In genomic region chr1:240091201-240091600, GRCh38 we compare ENCODE assay signal across 8 cellular contexts. TPM values are rescaled to one million over a fixed set of nuclear protein-coding genes. Genes with fewer than 3 reads are reported as not detected.
A peak's percentile ranks its signal among the peaks of the same experiment; 100 is the strongest.
DNase-seq lines count a peak whose midpoint lies in the region; ATAC-seq, FAIRE-seq and TF ChIP-seq lines count a peak whose summit lies in the region.

No MANE protein-coding gene starts in this region.

- TF ChIP-seq CTCF in DOHH2 (IDR thresholded peaks at IDR 0.05; ENCODE audit: low read depth, low read length, poor library complexity, severe bottlenecking) = no peak
- TF ChIP-seq CTCF in KMS-11 (conservative IDR thresholded peaks at IDR 0.05; ENCODE audit: low read depth, low read length) = no peak
- no peak for TF ChIP-seq CTCF in esophagus squamous epithelium (IDR thresholded peaks at IDR 0.05)
- no peak for TF ChIP-seq CTCF in parathyroid adenoma (IDR thresholded peaks at IDR 0.05)

- H3K36me3 ChIP-seq in DOHH2 (ENCODE audit: control insufficient read depth, low read length) (no peaks in the 10 kb centered on the region), KMS-11 (ENCODE audit: insufficient read depth) (no peaks in the 10 kb centered on the region), esophagus squamous epithelium (no peaks in the 10 kb centered on the region), parathyroid adenoma (ENCODE audit: control insufficient read depth, insufficient read depth, low read length) (no peaks in the 10 kb centered on the region)

- H2AFZ ChIP-seq in KMS-11 (ENCODE audit: low read depth) (peak overlapping the region; percentile 88), parathyroid adenoma (peak overlapping the region; percentile 75)

- H3K4me1 ChIP-seq in DOHH2 (ENCODE audit: control insufficient read depth, low read length) (peaks cover 60% of the 10 kb centered on the region), KMS-11 (ENCODE audit: low read depth, poor library complexity, severe bottlenecking) (peaks cover 8% of the 10 kb centered on the region), esophagus squamous epithelium (peaks cover 0 to 26% (median 6%) of the 10 kb centered on the region in 3 donors), parathyroid adenoma (peaks cover 4% of the 10 kb centered on the region)

- no peak for ATAC-seq in GM21717 (IDR thresholded peaks at IDR 0.05; ENCODE audit: unreplicated experiment)

- TF ChIP-seq POLR2A in esophagus squamous epithelium (IDR thresholded peaks at IDR 0.05) = no peak

- H4K20me1 ChIP-seq in DOHH2 (ENCODE audit: control insufficient read depth, insufficient read depth, low read depth, low read length) = no peaks in the 10 kb centered on the region
- no peaks in the 10 kb centered on the region for H4K20me1 ChIP-seq in KMS-11 (ENCODE audit: insufficient read depth)

- H3K27me3 ChIP-seq in DOHH2 (ENCODE audit: control insufficient read depth, low read length) = no peaks in the 10 kb centered on the region
- H3K27me3 ChIP-seq in KMS-11 (ENCODE audit: insufficient read depth, low read depth) = no peaks in the 10 kb centered on the region
- peaks cover 0 to 68% (median 9%) of the 10 kb centered on the region in 4 donors for H3K27me3 ChIP-seq in esophagus squamous epithelium
- no peaks in the 10 kb centered on the region for H3K27me3 ChIP-seq in parathyroid adenoma (ENCODE audit: control insufficient read depth, insufficient read depth, low read length)

- H3K4me2 ChIP-seq in DOHH2 (ENCODE audit: low read length) = peak overlapping the region; percentile 81
- H3K4me2 ChIP-seq in KMS-11 = peak overlapping the region; percentile 61
- H3K4me2 ChIP-seq in parathyroid adenoma (ENCODE audit: low read length) = peak overlapping the region; percentile 94

- H3K79me2 ChIP-seq in DOHH2 (ENCODE audit: control insufficient read depth, low read length) (peaks cover 42% of the 10 kb centered on the region), KMS-11 (ENCODE audit: insufficient read depth, low read depth) (no peaks in the 10 kb centered on the region), parathyroid adenoma (peaks cover 5% of the 10 kb centered on the region)

- 3 to 5% methylated on average over 2 of the region's 2 CpGs for WGBS in esophagus squamous epithelium, 2 donors

- no peak for FAIRE-seq in RCC 7860 (lab: Jason Lieb, UNC)

- H3K9me2 ChIP-seq in DOHH2 (replicated peaks; ENCODE audit: control insufficient read depth, low read length) = no peaks in the 10 kb centered on the region

- peaks cover 8% of the 10 kb centered on the region for H3F3A ChIP-seq in DOHH2 (ENCODE audit: control insufficient read depth, insufficient read depth)

- intact Hi-C loops in esophagus squamous epithelium (cut with DNase I) = no loop called here

- H3K27ac ChIP-seq in DOHH2 (ENCODE audit: low read depth, low read length) (peak overlapping the region; percentile 53), KMS-11 (no peak overlapping the region), esophagus squamous epithelium (no peak overlapping the region), parathyroid adenoma (no peak overlapping the region)

- H3K4me3 ChIP-seq in DOHH2 (ENCODE audit: low read length) = peak overlapping the region; percentile 84
- H3K4me3 ChIP-seq in KMS-11 (IDR thresholded peaks at IDR 0.05; ENCODE audit: insufficient read depth, low read depth, low read length) = peak overlapping the region; percentile 39
- H3K4me3 ChIP-seq in esophagus squamous epithelium = peak overlapping the region in 3 of 4 donors; percentile 32 to 58 (median 45)
- peak overlapping the region; percentile 88 for H3K4me3 ChIP-seq in parathyroid adenoma (ENCODE audit: low read depth, low read length)

- no peaks in the 10 kb centered on the region for H3K9me3 ChIP-seq in DOHH2 (ENCODE audit: control insufficient read depth, insufficient read depth, low read length)
- H3K9me3 ChIP-seq in esophagus squamous epithelium = no peaks in the 10 kb centered on the region
- no peaks in the 10 kb centered on the region for H3K9me3 ChIP-seq in parathyroid adenoma (ENCODE audit: control insufficient read depth, low read length)

- DNase-seq in esophagus squamous epithelium (lab: John Stamatoyannopoulos, UW) (no peak), cortex of kidney (lab: John Stamatoyannopoulos, UW) (no peak), RCC 7860 (ENCODE audit: low spot score) (no peak), ecto neural progenitor cell (ENCODE audit: low spot score) (no peak)

- H3K9ac ChIP-seq in KMS-11 (peak overlapping the region; percentile 14; the same call in 1 of the 2 replicates), parathyroid adenoma (no peak overlapping the region)

RNA-seq across cellular contexts. Expression of gene FMN2, which starts 0.5 kb away (rescaled TPM):
- under 1 TPM in 2 of 4 donors, not detected in 2; 0.19 to 0.35 TPM for total RNA-seq in esophagus squamous epithelium
